ENCODE assay signal across 9 cellular contexts in the genomic region with DNA sequence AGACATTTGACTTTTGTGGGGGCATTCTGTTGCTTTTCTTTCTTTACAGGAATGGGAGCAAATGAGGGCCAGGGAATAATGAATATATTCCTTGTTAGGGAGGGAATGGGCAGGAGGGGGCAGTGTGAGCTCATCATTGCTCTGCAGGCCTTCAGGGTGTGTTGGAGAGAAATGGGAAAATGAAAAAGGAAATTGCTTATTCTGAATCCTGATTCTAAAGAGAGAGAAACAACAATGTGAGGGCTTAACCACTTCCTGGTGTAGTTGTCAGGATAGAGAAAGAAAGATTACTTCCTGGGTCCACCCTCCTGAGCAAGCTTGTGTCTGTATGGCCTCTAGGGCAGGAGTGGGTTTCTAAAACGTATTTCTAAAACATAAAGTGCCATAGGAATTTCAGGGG. TPM values are rescaled to one million over a fixed set of nuclear protein-coding genes. Genes with fewer than 3 reads are reported as not detected.
DNase-seq lines count a peak whose midpoint lies in the region; ATAC-seq, FAIRE-seq and TF ChIP-seq lines count a peak whose summit lies in the region.
"Had no signal": no experiment of that assay in that cellular context is flagged by ENCODE, and none has a peak within 500 bp of the region (broad histone marks: within the 10 kb centered on the region; RNA-seq: fewer than 3 reads in every experiment).

No MANE protein-coding gene starts in this region.

- DNase-seq in NCI-H748 (lab: John Stamatoyannopoulos, UW; ENCODE audit: unreplicated experiment) (peak; percentile 9), NCI-H748 treated with DMSO at 0.1 percent for 48 hours (lab: John Stamatoyannopoulos, UW) (no peak), HL-60 (ENCODE audit: low read depth in 1 of 2, low spot score in 1 of 2) (peak in 1 of 2 experiments; percentile 42), SKM-1 (lab: John Stamatoyannopoulos, UW; ENCODE audit: unreplicated experiment) (peak; percentile 38), bronchial epithelial cell (ENCODE audit: low read depth) (peak; percentile 54), left colon (peak; percentile 49 to 79), stomach (peak; percentile 66)

- no peak overlapping the region for H3K27ac ChIP-seq in HL-60 (replicated peaks)
- peak overlapping the region in 3 of 5 donors; percentile 39 to 76 (median 51) for H3K27ac ChIP-seq in stomach

- TF ChIP-seq CTCF in HL-60 (IDR thresholded peaks at IDR 0.05; ENCODE audit: insufficient read depth, low read length) (peak; percentile 16), bronchial epithelial cell (IDR thresholded peaks at IDR 0.05; ENCODE audit: insufficient read depth, low read length, severe bottlenecking) (peak; percentile 54), stomach (IDR thresholded peaks at IDR 0.05) (peak in 4 of 7 experiments; percentile 30 to 80 (median 68))

- no peak overlapping the region for H3K4me3 ChIP-seq in HL-60 (replicated peaks; ENCODE audit: insufficient read depth, low read length)
- no peak overlapping the region for H3K4me3 ChIP-seq in bronchial epithelial cell (ENCODE audit: low read depth, low read length)
- H3K4me3 ChIP-seq in stomach, result no peak overlapping the region

- WGBS in stomach, 5 donors, result 45 to 83% (median 68%) methylated on average over 1 of the region's 1 CpG

- H3K36me3 ChIP-seq in bronchial epithelial cell (ENCODE audit: control insufficient read depth, insufficient read depth, low read length) (peaks cover 8% of the 10 kb centered on the region), stomach (peaks cover 0 to 37% (median 34%) of the 10 kb centered on the region in 4 donors)

- H3K27me3 ChIP-seq in HL-60 (ENCODE audit: insufficient read depth, poor library complexity, severe bottlenecking) (no peaks in the 10 kb centered on the region), bronchial epithelial cell (ENCODE audit: control insufficient read depth, insufficient read depth, low read length) (no peaks in the 10 kb centered on the region), stomach (no peaks in the 10 kb centered on the region)

- no peak for FAIRE-seq in bronchial epithelial cell (lab: Jason Lieb, UNC)
- FAIRE-seq: frontal cortex had no signal

- no peak for TF ChIP-seq POLR2A in stomach (IDR thresholded peaks at IDR 0.05)

- H3K4me1 ChIP-seq in stomach, result peaks cover 5 to 20% (median 13%) of the 10 kb centered on the region in 4 donors

- TF ChIP-seq EP300 in stomach (IDR thresholded peaks at IDR 0.05), result no peak

- no peaks in the 10 kb centered on the region for H3K9me3 ChIP-seq in stomach

- intact Hi-C loops in left colon (cut with DNase I, micrococcal nuclease) (loop anchor here (5.0 kb wide), 1 partner anchor 179 kb away; no protein-coding TSS in a partner anchor), stomach (cut with DNase I; ENCODE audit: low total_unique reads) (loop anchor here (5.0 kb wide), 1 partner anchor 179 kb away; no protein-coding TSS in a partner anchor)

- peak; percentile 89 for ATAC-seq in left colon
- no peak for ATAC-seq in HG02840 (IDR thresholded peaks at IDR 0.05; ENCODE audit: low FRiP score, unreplicated experiment)

RNA-seq across cellular contexts. Expression of a gene that starts 28.3 kb away (rescaled TPM):
- 1.6 and 2.3 TPM in 2 replicates for total RNA-seq in bronchial epithelial cell
- total RNA-seq in left colon, result 1 to 10 TPM; 5.8 to 6.3 TPM
- total RNA-seq in stomach, result 1 to 10 TPM in 4 of 5 donors, under 1 TPM in 1; 0.45 to 7.4 (median 4.4) TPM
- 1 to 10 TPM in 2 of 3 donors, under 1 TPM in 1; 0.46 to 4.2 (median 1.5) TPM for polyA plus RNA-seq in stomach

Comparison
In these comparisons a context has a peak if more than half of its experiments do, and no peak if none do; other contexts are left out.
1. CTCF ChIP-seq: peak in every context shown above with its lines; median percentile 68 in stomach; 54 in bronchial epithelial cell; 16 in HL-60.